2 cellular contexts compared by ENCODE assay signal in the genomic region with DNA sequence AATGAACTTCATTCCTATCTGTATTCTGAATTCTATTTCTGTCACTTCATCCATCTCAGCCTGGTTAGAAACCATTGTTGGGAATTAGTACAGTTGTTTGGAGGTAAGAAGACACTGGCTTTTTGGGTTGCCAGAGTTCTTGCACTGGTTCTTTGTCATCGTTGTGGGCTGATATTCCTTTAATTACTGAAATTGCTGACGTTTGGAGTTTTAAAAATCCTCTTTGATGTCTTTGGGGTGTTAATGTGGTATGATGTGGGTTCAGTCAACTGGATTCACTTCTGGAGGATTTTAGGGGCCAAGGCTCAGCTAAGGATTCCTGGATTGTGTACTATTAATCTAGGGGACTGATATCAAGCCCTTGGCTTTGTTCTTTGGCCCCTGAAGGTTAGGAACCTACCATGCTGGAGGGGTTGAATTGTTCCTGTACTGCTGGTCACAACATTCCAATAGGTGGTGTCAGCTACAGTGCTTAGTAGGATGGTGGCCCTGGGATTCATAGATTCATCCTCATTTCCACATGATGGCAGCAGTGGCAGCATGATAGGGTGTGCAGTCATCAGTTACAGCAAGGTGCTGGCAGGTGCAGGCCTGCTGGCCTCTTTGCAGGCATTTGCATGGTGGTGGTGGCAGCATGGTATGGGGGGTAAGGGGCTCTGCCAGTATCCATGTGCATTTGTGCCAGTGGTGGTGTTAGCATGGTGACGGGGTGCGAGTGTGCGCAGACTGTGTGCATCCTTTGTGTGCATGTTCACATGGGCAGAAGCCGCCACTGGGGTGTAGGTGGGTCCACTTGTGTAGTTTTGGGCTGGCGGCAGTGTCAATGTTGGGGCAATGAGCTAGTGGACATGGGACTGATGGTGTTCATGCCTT.
TF ChIP-seq lines count a peak whose summit lies in the region.

No MANE protein-coding gene starts in this region.

TF ChIP-seq in A549, 52 proteins besides CTCF, POLR2A, EP300 and RAD21 (continued from another document):
- TF ChIP-seq, protein P1, sequence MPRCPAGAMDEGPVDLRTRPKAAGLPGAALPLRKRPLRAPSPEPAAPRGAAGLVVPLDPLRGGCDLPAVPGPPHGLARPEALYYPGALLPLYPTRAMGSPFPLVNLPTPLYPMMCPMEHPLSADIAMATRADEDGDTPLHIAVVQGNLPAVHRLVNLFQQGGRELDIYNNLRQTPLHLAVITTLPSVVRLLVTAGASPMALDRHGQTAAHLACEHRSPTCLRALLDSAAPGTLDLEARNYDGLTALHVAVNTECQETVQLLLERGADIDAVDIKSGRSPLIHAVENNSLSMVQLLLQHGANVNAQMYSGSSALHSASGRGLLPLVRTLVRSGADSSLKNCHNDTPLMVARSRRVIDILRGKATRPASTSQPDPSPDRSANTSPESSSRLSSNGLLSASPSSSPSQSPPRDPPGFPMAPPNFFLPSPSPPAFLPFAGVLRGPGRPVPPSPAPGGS (IDR thresholded peaks at IDR 0.05), result no peak
TF ChIP-seq in A549: peak in this region for 1.

TF ChIP-seq in liver, 16 proteins besides CTCF, POLR2A, EP300 and RAD21 (continued from another document):
- TF ChIP-seq, protein P2, sequence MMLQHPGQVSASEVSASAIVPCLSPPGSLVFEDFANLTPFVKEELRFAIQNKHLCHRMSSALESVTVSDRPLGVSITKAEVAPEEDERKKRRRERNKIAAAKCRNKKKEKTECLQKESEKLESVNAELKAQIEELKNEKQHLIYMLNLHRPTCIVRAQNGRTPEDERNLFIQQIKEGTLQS (IDR thresholded peaks at IDR 0.05), result no peak
- TF ChIP-seq TAF1 (conservative IDR thresholded peaks at IDR 0.05) (no peak), JUND (IDR thresholded peaks at IDR 0.05) (no peak), HNF4A (conservative IDR thresholded peaks at IDR 0.05) (no peak), NR2F2 (IDR thresholded peaks at IDR 0.05) (no peak), FOXA2 (IDR thresholded peaks at IDR 0.05) (no peak), GABPA (IDR thresholded peaks at IDR 0.05 in 1 of 2, conservative IDR thresholded peaks at IDR 0.05 in 1 of 2) (no peak), EGR1 (IDR thresholded peaks at IDR 0.05; ENCODE audit: low read depth in 2 of 2) (no peak), FOXA1 (IDR thresholded peaks at IDR 0.05) (no peak), HNF4G (IDR thresholded peaks at IDR 0.05) (no peak), RXRA (IDR thresholded peaks at IDR 0.05) (no peak)
- TF ChIP-seq, protein P3, sequence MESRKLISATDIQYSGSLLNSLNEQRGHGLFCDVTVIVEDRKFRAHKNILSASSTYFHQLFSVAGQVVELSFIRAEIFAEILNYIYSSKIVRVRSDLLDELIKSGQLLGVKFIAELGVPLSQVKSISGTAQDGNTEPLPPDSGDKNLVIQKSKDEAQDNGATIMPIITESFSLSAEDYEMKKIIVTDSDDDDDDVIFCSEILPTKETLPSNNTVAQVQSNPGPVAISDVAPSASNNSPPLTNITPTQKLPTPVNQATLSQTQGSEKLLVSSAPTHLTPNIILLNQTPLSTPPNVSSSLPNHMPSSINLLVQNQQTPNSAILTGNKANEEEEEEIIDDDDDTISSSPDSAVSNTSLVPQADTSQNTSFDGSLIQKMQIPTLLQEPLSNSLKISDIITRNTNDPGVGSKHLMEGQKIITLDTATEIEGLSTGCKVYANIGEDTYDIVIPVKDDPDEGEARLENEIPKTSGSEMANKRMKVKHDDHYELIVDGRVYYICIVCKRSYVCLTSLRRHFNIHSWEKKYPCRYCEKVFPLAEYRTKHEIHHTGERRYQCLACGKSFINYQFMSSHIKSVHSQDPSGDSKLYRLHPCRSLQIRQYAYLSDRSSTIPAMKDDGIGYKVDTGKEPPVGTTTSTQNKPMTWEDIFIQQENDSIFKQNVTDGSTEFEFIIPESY (IDR thresholded peaks at IDR 0.05), result no peak
- TF ChIP-seq, protein P4, sequence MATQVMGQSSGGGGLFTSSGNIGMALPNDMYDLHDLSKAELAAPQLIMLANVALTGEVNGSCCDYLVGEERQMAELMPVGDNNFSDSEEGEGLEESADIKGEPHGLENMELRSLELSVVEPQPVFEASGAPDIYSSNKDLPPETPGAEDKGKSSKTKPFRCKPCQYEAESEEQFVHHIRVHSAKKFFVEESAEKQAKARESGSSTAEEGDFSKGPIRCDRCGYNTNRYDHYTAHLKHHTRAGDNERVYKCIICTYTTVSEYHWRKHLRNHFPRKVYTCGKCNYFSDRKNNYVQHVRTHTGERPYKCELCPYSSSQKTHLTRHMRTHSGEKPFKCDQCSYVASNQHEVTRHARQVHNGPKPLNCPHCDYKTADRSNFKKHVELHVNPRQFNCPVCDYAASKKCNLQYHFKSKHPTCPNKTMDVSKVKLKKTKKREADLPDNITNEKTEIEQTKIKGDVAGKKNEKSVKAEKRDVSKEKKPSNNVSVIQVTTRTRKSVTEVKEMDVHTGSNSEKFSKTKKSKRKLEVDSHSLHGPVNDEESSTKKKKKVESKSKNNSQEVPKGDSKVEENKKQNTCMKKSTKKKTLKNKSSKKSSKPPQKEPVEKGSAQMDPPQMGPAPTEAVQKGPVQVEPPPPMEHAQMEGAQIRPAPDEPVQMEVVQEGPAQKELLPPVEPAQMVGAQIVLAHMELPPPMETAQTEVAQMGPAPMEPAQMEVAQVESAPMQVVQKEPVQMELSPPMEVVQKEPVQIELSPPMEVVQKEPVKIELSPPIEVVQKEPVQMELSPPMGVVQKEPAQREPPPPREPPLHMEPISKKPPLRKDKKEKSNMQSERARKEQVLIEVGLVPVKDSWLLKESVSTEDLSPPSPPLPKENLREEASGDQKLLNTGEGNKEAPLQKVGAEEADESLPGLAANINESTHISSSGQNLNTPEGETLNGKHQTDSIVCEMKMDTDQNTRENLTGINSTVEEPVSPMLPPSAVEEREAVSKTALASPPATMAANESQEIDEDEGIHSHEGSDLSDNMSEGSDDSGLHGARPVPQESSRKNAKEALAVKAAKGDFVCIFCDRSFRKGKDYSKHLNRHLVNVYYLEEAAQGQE (IDR thresholded peaks at IDR 0.05), result no peak
- TF ChIP-seq, protein P5, sequence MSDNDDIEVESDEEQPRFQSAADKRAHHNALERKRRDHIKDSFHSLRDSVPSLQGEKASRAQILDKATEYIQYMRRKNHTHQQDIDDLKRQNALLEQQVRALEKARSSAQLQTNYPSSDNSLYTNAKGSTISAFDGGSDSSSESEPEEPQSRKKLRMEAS (IDR thresholded peaks at IDR 0.05), result no peak
